Comparison of ENCODE assay signal across 13 cellular contexts in genomic region chr6:148528292-148528691, GRCh38.
DNase-seq lines count a peak whose midpoint lies in the region; ATAC-seq and TF ChIP-seq lines count a peak whose summit lies in the region.
"Had no signal": no experiment of that assay in that cellular context is flagged by ENCODE, and none has a peak within 500 bp of the region (broad histone marks: within the 10 kb centered on the region; RNA-seq: fewer than 3 reads in every experiment).

No MANE protein-coding gene starts in this region.

- H3K36me3 Mint-ChIP-seq in neural crest cell (ENCODE audit: low read depth), result peaks cover 52% of the 10 kb centered on the region
- no peaks in the 10 kb centered on the region for H3K36me3 Mint-ChIP-seq in activated T-cell treated with anti-CD3 and anti-CD28 coated beads, Interleukin-2, amount 50 U/mL, for 24 hours (ENCODE audit: low read depth)

- peaks cover 5% of the 10 kb centered on the region; the same call in 1 of the 2 replicates for H3K4me1 ChIP-seq in DOHH2 (ENCODE audit: control insufficient read depth, low read length)

- H3K4me3 Mint-ChIP-seq in neural crest cell, result no peak overlapping the region
- H3K4me3 Mint-ChIP-seq in activated T-cell treated with anti-CD3 and anti-CD28 coated beads, Interleukin-2, amount 50 U/mL, for 24 hours, result no peak overlapping the region
- H3K4me3 Mint-ChIP-seq: activated T-helper 1 cell treated with anti-CD3 and anti-CD28 coated beads, Interleukin-12 subunit alpha, Interleukin-12 subunit beta, Interleukin-2, Interleukin-4 antibody, amounts not matched to agents 30 ng/mL and 10 ng/mL and 1 ng/mL, durations not matched to agents 14 hours and 24 hours and 36 hours; CD4-positive, alpha-beta memory T cell had no signal

- no peaks in the 10 kb centered on the region for H3K9me3 ChIP-seq in DOHH2 (ENCODE audit: control insufficient read depth, insufficient read depth, low read length)

- no peak for ATAC-seq in GM19463 (IDR thresholded peaks at IDR 0.05; ENCODE audit: unreplicated experiment)
- no peak for ATAC-seq in GM19324 (IDR thresholded peaks at IDR 0.05; ENCODE audit: low FRiP score, unreplicated experiment)

- TF ChIP-seq CTCF in DOHH2 (IDR thresholded peaks at IDR 0.05; ENCODE audit: low read depth, low read length, poor library complexity, severe bottlenecking) (peak; percentile 19), neural crest cell (conservative IDR thresholded peaks at IDR 0.05) (peak; percentile 18)

- H4K20me1 ChIP-seq in DOHH2 (ENCODE audit: control insufficient read depth, insufficient read depth, low read depth, low read length), result no peaks in the 10 kb centered on the region

- peak; percentile 5 for DNase-seq in NCI-H1694 (lab: John Stamatoyannopoulos, UW)
- peak in 12 of 61 donors; percentile 22 to 51 (median 34) for DNase-seq in caudate nucleus (lab: John Stamatoyannopoulos, UW)
- DNase-seq in neural crest cell (ENCODE audit: low read depth, low spot score), result no peak
- DNase-seq in activated T-cell treated with anti-CD3 and anti-CD28 coated beads, Interleukin-2, amount 50 U/mL, for 24 hours, result no peak
- no peak for DNase-seq in NCI-H2171 (lab: John Stamatoyannopoulos, UW)
- DNase-seq: activated CD4-positive, alpha-beta T cell treated with anti-CD3 and anti-CD28 coated beads for 48 hours; CD4-positive, alpha-beta memory T cell; foreskin melanocyte; NCI-H510A had no signal

- H3K36me3 ChIP-seq in DOHH2 (ENCODE audit: control insufficient read depth, low read length), result no peaks in the 10 kb centered on the region

- no peak overlapping the region for H3K4me2 ChIP-seq in DOHH2 (ENCODE audit: low read length)

- no peaks in the 10 kb centered on the region for H3K79me2 ChIP-seq in DOHH2 (ENCODE audit: control insufficient read depth, low read length)

- no peaks in the 10 kb centered on the region for H3F3A ChIP-seq in DOHH2 (ENCODE audit: control insufficient read depth, insufficient read depth)

- no peak overlapping the region for H3K27ac Mint-ChIP-seq in neural crest cell (ENCODE audit: unreplicated experiment)
- no peak overlapping the region for H3K27ac Mint-ChIP-seq in activated T-cell treated with anti-CD3 and anti-CD28 coated beads, Interleukin-2, amount 50 U/mL, for 24 hours
- H3K27ac Mint-ChIP-seq: activated T-helper 1 cell treated with anti-CD3 and anti-CD28 coated beads, Interleukin-12 subunit alpha, Interleukin-12 subunit beta, Interleukin-2, Interleukin-4 antibody, amounts not matched to agents 30 ng/mL and 10 ng/mL and 1 ng/mL, durations not matched to agents 14 hours and 24 hours and 36 hours; CD4-positive, alpha-beta memory T cell had no signal

- H3K9me3 Mint-ChIP-seq in neural crest cell, result no peaks in the 10 kb centered on the region
- no peaks in the 10 kb centered on the region for H3K9me3 Mint-ChIP-seq in activated T-cell treated with anti-CD3 and anti-CD28 coated beads, Interleukin-2, amount 50 U/mL, for 24 hours
- H3K9me3 Mint-ChIP-seq: activated T-helper 1 cell treated with anti-CD3 and anti-CD28 coated beads, Interleukin-12 subunit alpha, Interleukin-12 subunit beta, Interleukin-2, Interleukin-4 antibody, amounts not matched to agents 30 ng/mL and 10 ng/mL and 1 ng/mL, durations not matched to agents 14 hours and 24 hours and 36 hours; CD4-positive, alpha-beta memory T cell had no signal

- peaks cover 27% of the 10 kb centered on the region for H3K4me1 Mint-ChIP-seq in neural crest cell
- H3K4me1 Mint-ChIP-seq in activated T-cell treated with anti-CD3 and anti-CD28 coated beads, Interleukin-2, amount 50 U/mL, for 24 hours (ENCODE audit: low read depth), result peaks cover 20% of the 10 kb centered on the region

- H3K27me3 Mint-ChIP-seq in neural crest cell (ENCODE audit: low read depth), result no peaks in the 10 kb centered on the region
- H3K27me3 Mint-ChIP-seq in activated T-cell treated with anti-CD3 and anti-CD28 coated beads, Interleukin-2, amount 50 U/mL, for 24 hours, result peaks cover 3% of the 10 kb centered on the region

- H3K9me2 ChIP-seq in DOHH2 (replicated peaks; ENCODE audit: control insufficient read depth, low read length), result no peaks in the 10 kb centered on the region

- H3K4me3 ChIP-seq in DOHH2 (ENCODE audit: low read length), result no peak overlapping the region

- 0 out of 2 replicates have a peak, but pooled peaks cover 4% of the 10 kb centered on the region for H3K27me3 ChIP-seq in DOHH2 (ENCODE audit: control insufficient read depth, low read length)

- H3K27ac ChIP-seq in DOHH2 (ENCODE audit: low read depth, low read length) (no peak overlapping the region), caudate nucleus (ENCODE audit: low read depth, low read length) (peak overlapping the region; percentile 55)
